ENCODE assay signal across 8 cellular contexts in the genomic region with DNA sequence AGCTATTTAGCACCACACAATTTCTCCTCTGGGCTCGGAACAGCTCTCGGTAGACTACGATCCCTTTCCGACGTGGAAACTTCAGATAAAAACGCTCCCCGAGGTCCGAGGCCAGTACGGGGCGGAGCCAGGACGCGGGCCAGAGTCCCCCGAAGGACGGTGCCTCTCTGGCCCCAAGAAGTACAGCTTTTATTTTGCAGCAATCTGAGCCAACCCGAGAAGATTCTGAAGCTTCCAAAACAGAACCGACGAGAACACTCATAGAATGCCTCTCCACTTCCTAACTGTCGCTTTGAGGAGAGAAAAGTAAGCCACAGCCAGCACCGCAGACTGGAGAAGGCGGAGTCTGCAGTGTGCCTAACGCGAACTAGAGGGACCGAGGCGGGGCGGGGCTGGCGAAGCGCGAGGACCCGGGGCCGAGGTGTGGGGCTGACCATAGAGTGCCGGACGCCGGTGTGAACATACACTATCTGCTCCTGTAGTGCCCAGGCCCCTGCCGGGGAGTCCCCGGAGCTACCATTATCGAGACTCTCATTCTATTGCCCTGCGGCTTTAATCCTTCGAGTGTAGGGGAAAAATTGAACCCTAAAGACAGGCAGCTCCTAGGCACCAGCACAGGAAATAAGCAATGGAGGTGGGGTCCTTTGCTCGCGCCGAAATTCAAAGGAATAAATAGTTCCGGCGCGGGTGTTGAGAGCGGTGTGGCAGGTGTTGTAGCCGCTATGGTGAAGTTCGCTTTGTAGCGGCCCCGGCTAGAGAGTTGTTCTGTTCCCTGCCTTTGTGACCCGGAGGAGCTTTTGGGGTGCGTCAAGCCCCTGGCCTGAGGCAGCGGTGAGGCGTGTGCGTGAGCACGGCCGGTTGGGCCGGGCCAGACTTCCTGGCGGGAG. TPM values are rescaled to one million over a fixed set of nuclear protein-coding genes. Genes with fewer than 3 reads are reported as not detected.
A peak's percentile ranks its signal among the peaks of the same experiment; 100 is the strongest.
DNase-seq lines count a peak whose midpoint lies in the region; ATAC-seq and TF ChIP-seq lines count a peak whose summit lies in the region.

A gene (plus strand): TSS at position 663 of the 887 bp plus-strand sequence. CDS start 1,076 bp downstream, outside the sequence.

- H3K4me3 ChIP-seq in DOHH2 (ENCODE audit: low read length) (peak within 1 kb of the TSS; percentile 97), GM23338 (peak within 1 kb of the TSS; percentile 73), fibroblast of mammary gland (ENCODE audit: control insufficient read depth, low read depth, low read length) (peak within 1 kb of the TSS; percentile 74)

- peak; percentile 93 for DNase-seq in GM23338 (ENCODE audit: low spot score)
- peak; percentile 87 for DNase-seq in LHCN-M2 (ENCODE audit: low read depth)
- peak; percentile 92 for DNase-seq in RPMI8226
- DNase-seq in fibroblast of mammary gland (ENCODE audit: low read depth), result peak; percentile 86
- DNase-seq in naive thymus-derived CD8-positive, alpha-beta T cell, result peak; percentile 84 to 98 (median 94)
- DNase-seq in stimulated activated naive CD4-positive, alpha-beta T cell (lab: John Stamatoyannopoulos, UW), result peak; percentile 84 to 98 (median 92)

- ATAC-seq in GM23338, result peak; percentile 95
- ATAC-seq in activated T-helper 17 cell treated with anti-CD3 and anti-CD28 coated beads, Interleukin-2, amount 50 U/mL, for 72 hours (replicated peaks), result peak; percentile 92
- ATAC-seq in naive thymus-derived CD8-positive, alpha-beta T cell, result peak; percentile 94

- H3K9me3 Mint-ChIP-seq in GM23338, result peaks cover 9% of the 10 kb centered on the region
- H3K9me3 Mint-ChIP-seq in activated T-helper 17 cell treated with anti-CD3 and anti-CD28 coated beads, Interleukin-2, amount 50 U/mL, for 72 hours, result no peaks in the 10 kb centered on the region
- no peaks in the 10 kb centered on the region for H3K9me3 Mint-ChIP-seq in naive thymus-derived CD8-positive, alpha-beta T cell

- H3K27ac ChIP-seq in DOHH2 (ENCODE audit: low read depth, low read length) (peak within 1 kb of the TSS; percentile 90), GM23338 (ENCODE audit: low read depth) (peak within 1 kb of the TSS; percentile 92)

- H4K20me1 ChIP-seq in DOHH2 (ENCODE audit: control insufficient read depth, insufficient read depth, low read depth, low read length) (no peaks in the 10 kb centered on the region), GM23338 (replicated peaks; ENCODE audit: insufficient read depth) (no peaks in the 10 kb centered on the region)

- H3K9me3 ChIP-seq in DOHH2 (ENCODE audit: control insufficient read depth, insufficient read depth, low read length), result no peaks in the 10 kb centered on the region

- peak within 1 kb of the TSS; percentile 83 for H2AFZ ChIP-seq in GM23338

- H3F3A ChIP-seq in DOHH2 (ENCODE audit: control insufficient read depth, insufficient read depth) (no peaks in the 10 kb centered on the region), GM23338 (replicated peaks; ENCODE audit: low read depth) (no peaks in the 10 kb centered on the region)

- H3K36me3 Mint-ChIP-seq in GM23338 (ENCODE audit: low read depth), result no peaks in the 10 kb centered on the region
- H3K36me3 Mint-ChIP-seq in activated T-helper 17 cell treated with anti-CD3 and anti-CD28 coated beads, Interleukin-2, amount 50 U/mL, for 72 hours (ENCODE audit: low read depth), result peaks cover 34% of the 10 kb centered on the region
- H3K36me3 Mint-ChIP-seq in naive thymus-derived CD8-positive, alpha-beta T cell, result no peaks in the 10 kb centered on the region

- H3K9me2 ChIP-seq in DOHH2 (replicated peaks; ENCODE audit: control insufficient read depth, low read length) (no peaks in the 10 kb centered on the region), GM23338 (ENCODE audit: insufficient read depth) (no peaks in the 10 kb centered on the region)

- H3K36me3 ChIP-seq in DOHH2 (ENCODE audit: control insufficient read depth, low read length), result peaks cover 52% of the 10 kb centered on the region
- no peaks in the 10 kb centered on the region for H3K36me3 ChIP-seq in GM23338 (ENCODE audit: insufficient read depth)

- H3K4me2 ChIP-seq in DOHH2 (ENCODE audit: low read length) (peak within 1 kb of the TSS; percentile 89), GM23338 (peak within 1 kb of the TSS; percentile 91)

- peaks cover 6% of the 10 kb centered on the region for H3K27me3 Mint-ChIP-seq in GM23338 (ENCODE audit: insufficient read depth, low read depth, poor library complexity)
- no peaks in the 10 kb centered on the region for H3K27me3 Mint-ChIP-seq in activated T-helper 17 cell treated with anti-CD3 and anti-CD28 coated beads, Interleukin-2, amount 50 U/mL, for 72 hours
- H3K27me3 Mint-ChIP-seq in naive thymus-derived CD8-positive, alpha-beta T cell, result no peaks in the 10 kb centered on the region

- H3K4me1 Mint-ChIP-seq in GM23338, result peaks cover 6% of the 10 kb centered on the region; the same call in 2 of the 3 replicates
- peaks cover 15% of the 10 kb centered on the region for H3K4me1 Mint-ChIP-seq in activated T-helper 17 cell treated with anti-CD3 and anti-CD28 coated beads, Interleukin-2, amount 50 U/mL, for 72 hours
- H3K4me1 Mint-ChIP-seq in naive thymus-derived CD8-positive, alpha-beta T cell, result peaks cover 13 to 51% (median 44%) of the 10 kb centered on the region in 4 donors

- no peaks in the 10 kb centered on the region for H3K27me3 ChIP-seq in DOHH2 (ENCODE audit: control insufficient read depth, low read length)
- no peaks in the 10 kb centered on the region for H3K27me3 ChIP-seq in GM23338 (ENCODE audit: insufficient read depth)

- peak within 1 kb of the TSS; percentile 93 for H3K4me3 Mint-ChIP-seq in GM23338
- peak within 1 kb of the TSS; percentile 93 for H3K4me3 Mint-ChIP-seq in activated T-helper 17 cell treated with anti-CD3 and anti-CD28 coated beads, Interleukin-2, amount 50 U/mL, for 72 hours
- H3K4me3 Mint-ChIP-seq in naive thymus-derived CD8-positive, alpha-beta T cell, result peak within 1 kb of the TSS; percentile 97 to 100 (median 99)

- H3K27ac Mint-ChIP-seq in GM23338, result peak within 1 kb of the TSS; percentile 100
- H3K27ac Mint-ChIP-seq in activated T-helper 17 cell treated with anti-CD3 and anti-CD28 coated beads, Interleukin-2, amount 50 U/mL, for 72 hours, result peak within 1 kb of the TSS; percentile 99
- H3K27ac Mint-ChIP-seq in naive thymus-derived CD8-positive, alpha-beta T cell, result peak within 1 kb of the TSS; percentile 97 to 100 (median 99)

- TF ChIP-seq CTCF in DOHH2 (IDR thresholded peaks at IDR 0.05; ENCODE audit: low read depth, low read length, poor library complexity, severe bottlenecking) (no peak), GM23338 (conservative IDR thresholded peaks at IDR 0.05; ENCODE audit: low read depth in 2 of 2) (no peak), fibroblast of mammary gland (conservative IDR thresholded peaks at IDR 0.05; ENCODE audit: control insufficient read depth, insufficient read depth, low read depth, low read length) (no peak)

- H3K4me1 ChIP-seq in DOHH2 (ENCODE audit: control insufficient read depth, low read length), result peaks cover 57% of the 10 kb centered on the region
- no peaks in the 10 kb centered on the region for H3K4me1 ChIP-seq in GM23338 (ENCODE audit: insufficient read depth)

- H3K79me2 ChIP-seq in DOHH2 (ENCODE audit: control insufficient read depth, low read length), result peaks cover 80% of the 10 kb centered on the region
- H3K79me2 ChIP-seq in GM23338 (replicated peaks; ENCODE audit: insufficient read depth), result peaks cover 44% of the 10 kb centered on the region

- POLR2A ChIA-PET in naive thymus-derived CD8-positive, alpha-beta T cell (lab: Charles Lee), result interaction anchor here (0.5 to 2.2 kb wide), 5 partner anchors 37 to 662 kb away, joined by 3 to 16 read pairs (median 6); a partner anchor contains a TSS

TF ChIP-seq in GM23338, 12 proteins besides CTCF, POLR2A, EP300 and RAD21 (continues in another document):
- peak; percentile 92 for TF ChIP-seq POLR2AphosphoS5 (IDR thresholded peaks at IDR 0.05; ENCODE audit: low read depth)

RNA-seq across cellular contexts. Expression of the gene that starts here (rescaled TPM):
- total RNA-seq in GM23338 (2014; rRNA removed; shearing (Covaris generic)), result 31.1 and 32.7 TPM in 2 replicates
- 103 and 123 TPM in 2 replicates for polyA plus RNA-seq in GM23338 (2016; fragmentation: Nextera tagmentation; extraction: Ambion mirVana)
- total RNA-seq in LHCN-M2 (2014; rRNA removed), result 40.3 and 43.9 TPM in 2 replicates
- 8.0 TPM for polyA plus RNA-seq in LHCN-M2 (2012)
- total RNA-seq in activated T-helper 17 cell treated with anti-CD3 and anti-CD28 coated beads, Interleukin-2, amount 50 U/mL, for 72 hours, result 10 to 100 TPM; 58.8 to 68.3 TPM
- total RNA-seq in naive thymus-derived CD8-positive, alpha-beta T cell, result 10 to 100 TPM; 13.6 to 13.8 TPM
- polyA plus RNA-seq in naive thymus-derived CD8-positive, alpha-beta T cell, result 10 to 100 TPM; 11.8 to 14.3 (median 12.7) TPM

Comparison
In these comparisons a context has a peak if more than half of its experiments do, and no peak if none do; other contexts are left out.
1. Peak in every context shown above with its lines: DNase-seq, ATAC-seq, H3K4me3 ChIP-seq and H3K27ac ChIP-seq.